In genomic region chr6:149032599-149033405, GRCh38 we compare ENCODE assay signal across 8 cellular contexts.
DNase-seq lines count a peak whose midpoint lies in the region; ATAC-seq, FAIRE-seq and TF ChIP-seq lines count a peak whose summit lies in the region.

No MANE protein-coding gene starts in this region.

- H3K9ac ChIP-seq in mammary epithelial cell (ENCODE audit: insufficient read depth, low read length) = no peak overlapping the region

- H3K4me1 ChIP-seq in mammary epithelial cell (ENCODE audit: insufficient read depth, low read length) = peaks cover 9% of the 10 kb centered on the region
- peaks cover 0 to 15% (median 4%) of the 10 kb centered on the region in 3 donors for H3K4me1 ChIP-seq in pancreas

- H3K79me2 ChIP-seq in mammary epithelial cell (ENCODE audit: insufficient read depth, low read length) = no peaks in the 10 kb centered on the region

- CTCF ChIA-PET in mammary epithelial cell (lab: Charles Lee; ENCODE audit: low non-redundant PET) = interaction anchor here (0.7 kb wide), 1 partner anchor 56 kb away, joined by 3 read pairs; no protein-coding TSS in a partner anchor

- H3K4me2 ChIP-seq in mammary epithelial cell (ENCODE audit: insufficient read depth, low read depth, low read length) = peak overlapping the region; percentile 23

- no peak overlapping the region for H3K27ac ChIP-seq in mammary epithelial cell (ENCODE audit: insufficient read depth, low read depth, low read length)
- H3K27ac ChIP-seq in pancreas = peak overlapping the region; percentile 9 to 62 (median 28)

- dilution Hi-C loops in mammary epithelial cell (cut with HindIII; ENCODE audit: low sequenced_read_pairs) = no loop called here

- H3K9me3 ChIP-seq in mammary epithelial cell (replicated peaks; ENCODE audit: insufficient read depth, low read length) (no peaks in the 10 kb centered on the region), pancreas (no peaks in the 10 kb centered on the region)

- H3K27me3 ChIP-seq in mammary epithelial cell (ENCODE audit: insufficient read depth, low read length) (no peaks in the 10 kb centered on the region), pancreas (no peaks in the 10 kb centered on the region)

- no peak for FAIRE-seq in pancreas (lab: Jason Lieb, UNC)

- DNase-seq in A172 (ENCODE audit: low spot score) = peak; percentile 91
- DNase-seq in T1000 (lab: John Stamatoyannopoulos, UW) = peak; percentile 62
- DNase-seq in mammary epithelial cell = peak; percentile 87
- peak in 2 of 6 donors; percentile 30 to 38 for DNase-seq in pancreas
- DNase-seq in HuH-7.5 (ENCODE audit: low spot score) = no peak
- no peak for DNase-seq in cerebellar nuclear complex (lab: John Stamatoyannopoulos, UW)

- intact Hi-C loops in mammary epithelial cell (cut with micrococcal nuclease) (loop anchor here (5.0 kb wide), 1 partner anchor 284 kb away; the partner anchor contains the start of gene TAB2), pancreas (cut with DNase I) (no loop called here)

- BruUV-seq in mammary epithelial cell (replicated peaks; lab: Mats Ljungman, UMichigan) = no TSS peak

- H3K36me3 ChIP-seq in mammary epithelial cell (ENCODE audit: insufficient read depth, low read length) (no peaks in the 10 kb centered on the region), pancreas (no peaks in the 10 kb centered on the region)

- in situ Hi-C loops in mammary epithelial cell (cut with MboI; ENCODE audit: low sequenced_read_pairs in 2 of 2) = loop anchor here in 1 of 2 donors (5.0 kb wide), 1 partner anchor 394 kb away; no protein-coding TSS in a partner anchor

- no peaks in the 10 kb centered on the region for H4K20me1 ChIP-seq in mammary epithelial cell (ENCODE audit: insufficient read depth, low read length)

- no peak for TF ChIP-seq CTCF in mammary epithelial cell (conservative IDR thresholded peaks at IDR 0.05 in 1 of 2, IDR thresholded peaks at IDR 0.05 in 1 of 2; ENCODE audit: extremely low read depth in 1 of 2, insufficient read depth in 1 of 2, low read depth in 1 of 2, low read length in 2 of 2)
- TF ChIP-seq CTCF in pancreas (IDR thresholded peaks at IDR 0.05) = no peak

- peak overlapping the region; percentile 13 for H2AFZ ChIP-seq in mammary epithelial cell (ENCODE audit: low read depth, low read length)

- no peak overlapping the region for H3K4me3 ChIP-seq in mammary epithelial cell (replicated peaks in 1 of 3; ENCODE audit: insufficient read depth in 1 of 3, low read depth in 2 of 3, low read length in 3 of 3)
- no peak overlapping the region for H3K4me3 ChIP-seq in pancreas

- peak; percentile 79 for ATAC-seq in GM18873 (IDR thresholded peaks at IDR 0.05; ENCODE audit: low FRiP score, unreplicated experiment)
- ATAC-seq in HG03045 (IDR thresholded peaks at IDR 0.05; ENCODE audit: unreplicated experiment) = peak; percentile 75
- peak in 3 of 4 donors; percentile 30 to 53 (median 43) for ATAC-seq in pancreas

- 27% methylated on average over 7 of the region's 8 CpGs for WGBS in mammary epithelial cell (ENCODE audit: low coverage, missing lambda C conversion rate)
- 37 to 47% methylated on average over 8 of the region's 8 CpGs for WGBS in pancreas, 2 donors

Comparison
In these comparisons a context has a peak if more than half of its experiments do, and no peak if none do; other contexts are left out.
1. DNase-seq: peak in A172 (single experiment), T1000 (single experiment) and mammary epithelial cell (single experiment); none in HuH-7.5 (single experiment) and cerebellar nuclear complex (0 of 2).
2. Peak in every context shown above with its lines, with median percentiles within 50 percentile points of each other: ATAC-seq.